8 cellular contexts compared by ENCODE assay signal in the genomic region with DNA sequence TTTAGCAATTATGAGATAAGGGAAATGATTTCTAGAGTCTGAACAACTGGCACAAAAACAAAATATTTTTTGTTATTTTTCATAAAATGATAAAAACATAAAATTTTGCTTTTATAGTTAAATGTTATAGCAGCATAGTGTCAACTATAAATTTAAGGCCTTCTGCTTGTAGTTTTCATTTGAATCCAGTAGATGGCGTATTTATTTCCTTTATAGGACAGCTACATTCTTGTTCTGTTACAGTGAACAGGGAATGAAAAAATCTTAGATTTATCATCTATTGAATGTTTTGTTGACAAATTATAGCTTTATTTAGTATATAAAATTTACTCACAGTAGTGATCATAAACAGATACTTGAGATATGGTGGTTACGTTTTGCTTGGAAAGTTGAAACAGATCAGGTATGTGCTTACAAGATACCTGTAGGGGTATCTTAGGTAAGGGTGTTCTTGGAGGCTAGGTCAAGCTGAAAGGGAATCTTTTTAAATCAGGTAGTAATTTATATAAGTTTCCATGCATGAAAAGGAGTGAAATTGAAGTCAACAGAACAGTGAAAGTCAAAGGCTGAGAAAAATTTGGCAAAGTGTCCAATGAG.
DNase-seq lines count a peak whose midpoint lies in the region; ATAC-seq and TF ChIP-seq lines count a peak whose summit lies in the region.

No MANE protein-coding gene starts in this region.

- H3K4me3 ChIP-seq in foreskin fibroblast (ENCODE audit: low read depth in 1 of 2, low read length in 2 of 2) (no peak overlapping the region), upper lobe of left lung (no peak overlapping the region)

- no peaks in the 10 kb centered on the region for H3K4me1 ChIP-seq in upper lobe of left lung

- no peaks in the 10 kb centered on the region for H3K27me3 ChIP-seq in upper lobe of left lung

- no peak for TF ChIP-seq EP300 in upper lobe of left lung (IDR thresholded peaks at IDR 0.05)

- H3K36me3 ChIP-seq in upper lobe of left lung: no peaks in the 10 kb centered on the region

- TF ChIP-seq CTCF in C4-2B (conservative IDR thresholded peaks at IDR 0.05) (peak; percentile 83), foreskin fibroblast (IDR thresholded peaks at IDR 0.05; ENCODE audit: low read depth, low read length) (peak; percentile 29), upper lobe of left lung (IDR thresholded peaks at IDR 0.05) (peak in 4 of 6 experiments; percentile 13 to 38 (median 27))

- ATAC-seq in GM19328 (IDR thresholded peaks at IDR 0.05; ENCODE audit: unreplicated experiment) (peak; percentile 72), HG03439 (IDR thresholded peaks at IDR 0.05; ENCODE audit: unreplicated experiment) (peak; percentile 88), upper lobe of left lung (ENCODE audit: low FRiP score in 2 of 2) (no peak)

- H3K9me3 ChIP-seq in upper lobe of left lung: no peaks in the 10 kb centered on the region

- H3K27ac ChIP-seq in C4-2B (no peak overlapping the region), upper lobe of left lung (no peak overlapping the region)

- WGBS in upper lobe of left lung, 2 donors: 0% methylated on average over 2 of the region's 2 CpGs

- peak; percentile 2 for DNase-seq in RPMI7951 (ENCODE audit: low read depth)
- peak in 1 of 2 donors; percentile 1 for DNase-seq in foreskin fibroblast
- no peak for DNase-seq in upper lobe of left lung
- DNase-seq in GM19238 (ENCODE audit: insufficient read length, low spot score): no peak
- no peak for DNase-seq in D341Med (ENCODE audit: low spot score)

- TF ChIP-seq POLR2A in upper lobe of left lung (IDR thresholded peaks at IDR 0.05): no peak

Comparison
In these comparisons a context has a peak if more than half of its experiments do, and no peak if none do; other contexts are left out.
1. CTCF ChIP-seq: peak in every context shown above with its lines; median percentile 83 in C4-2B; 29 in foreskin fibroblast; 27 in upper lobe of left lung.
2. ATAC-seq: peak in GM19328 (single experiment) and HG03439 (single experiment); none in upper lobe of left lung (0 of 2).